In genomic region chr3:181075098-181075497, GRCh38 we compare ENCODE assay signal across 23 cellular contexts.
DNase-seq lines count a peak whose midpoint lies in the region; TF ChIP-seq lines count a peak whose summit lies in the region.
"Had no signal": no experiment of that assay in that cellular context is flagged by ENCODE, and none has a peak within 500 bp of the region (broad histone marks: within the 10 kb centered on the region; RNA-seq: fewer than 3 reads in every experiment).

No MANE protein-coding gene starts in this region.

- H4K8ac ChIP-seq in neuronal stem cell (ENCODE audit: low read depth, low read length) = no peak overlapping the region

- no peak overlapping the region for H3K14ac ChIP-seq in neuronal stem cell (ENCODE audit: low read length)

- H3K4me1 Mint-ChIP-seq in glutamatergic neuron (ENCODE audit: low read depth, unreplicated experiment) = peaks cover 6% of the 10 kb centered on the region
- H3K4me1 Mint-ChIP-seq: CD14-positive monocyte had no signal

- no peak overlapping the region for H2AK5ac ChIP-seq in neuronal stem cell (ENCODE audit: low read depth, low read length)

- H3K79me1 ChIP-seq in neuronal stem cell (ENCODE audit: low read depth, low read length) = no peaks in the 10 kb centered on the region

- no peak overlapping the region for H3K27ac ChIP-seq in SJCRH30
- no peak overlapping the region for H3K27ac ChIP-seq in neuronal stem cell (replicated peaks; ENCODE audit: low read length)
- no peak overlapping the region for H3K27ac ChIP-seq in osteoblast (ENCODE audit: low read depth, low read length)
- H3K27ac ChIP-seq: 22Rv1, RWPE1 had no signal

- H3K4ac ChIP-seq in neuronal stem cell (ENCODE audit: low read length) = no peak overlapping the region

- H2AFZ ChIP-seq in neuronal stem cell (ENCODE audit: low read length) (no peak overlapping the region), osteoblast (ENCODE audit: low read length) (no peak overlapping the region)

- peaks cover 4% of the 10 kb centered on the region for H3K27me3 Mint-ChIP-seq in glutamatergic neuron (ENCODE audit: unreplicated experiment)

- H3K4me3 Mint-ChIP-seq in glutamatergic neuron (ENCODE audit: unreplicated experiment) = no peak overlapping the region
- H3K4me3 Mint-ChIP-seq: CD14-positive monocyte had no signal

- H3K36me3 ChIP-seq in SJCRH30 = no peaks in the 10 kb centered on the region
- no peaks in the 10 kb centered on the region for H3K36me3 ChIP-seq in neuronal stem cell (replicated peaks in 1 of 2; ENCODE audit: control insufficient read depth in 2 of 2, insufficient read depth in 2 of 2, low read length in 2 of 2)
- no peaks in the 10 kb centered on the region for H3K36me3 ChIP-seq in osteoblast (ENCODE audit: insufficient read depth, low read length)

- DNase-seq in NCI-H146 (lab: John Stamatoyannopoulos, UW) (peak; percentile 30), NCI-H146 treated with DMSO at 0.1 percent for 48 hours (lab: John Stamatoyannopoulos, UW; ENCODE audit: unreplicated experiment) (no peak), SJCRH30 (peak; percentile 48 to 52), glutamatergic neuron (peak; percentile 59), neuronal stem cell (ENCODE audit: low spot score) (no peak), NCI-H526 treated with DMSO at 0.1 percent for 48 hours (lab: John Stamatoyannopoulos, UW) (no peak), osteoblast (ENCODE audit: insufficient read length, low spot score, missing footprints) (no peak), medulla oblongata (ENCODE audit: extremely low spot score) (no peak)
- DNase-seq: AML-193, DMS 273 treated with DMSO at 0.1 percent for 48 hours, DND-41, HCEC 1CT, KBM-7, NCI-H1105 treated with DMSO at 0.1 percent for 48 hours, NCI-H187, NCI-H2107, NCI-H446, NCI-H748 treated with DMSO at 0.1 percent for 48 hours, PC-3, SIG-M5 had no signal

- no peak overlapping the region for H3K9ac ChIP-seq in neuronal stem cell (ENCODE audit: low read depth, low read length, poor library complexity)

- TF ChIP-seq CTCF in glutamatergic neuron (IDR thresholded peaks at IDR 0.05; ENCODE audit: partially characterized antibody, unreplicated experiment) (no peak), osteoblast (IDR thresholded peaks at IDR 0.05; ENCODE audit: extremely low read depth, low read depth, low read length) (no peak)

- H3K23ac ChIP-seq in neuronal stem cell (ENCODE audit: low read depth, low read length, poor library complexity) = no peak overlapping the region

- H3K18ac ChIP-seq in neuronal stem cell (ENCODE audit: low read length) = peak overlapping the region; percentile 80

- H3K27ac Mint-ChIP-seq in glutamatergic neuron (ENCODE audit: unreplicated experiment) = peak overlapping the region; percentile 75
- H3K27ac Mint-ChIP-seq: CD14-positive monocyte had no signal

- no peaks in the 10 kb centered on the region for H4K20me1 ChIP-seq in osteoblast (ENCODE audit: insufficient read depth, low read length)

- H3K9me3 Mint-ChIP-seq in glutamatergic neuron (ENCODE audit: unreplicated experiment) = peaks cover 6% of the 10 kb centered on the region

- H3K9me3 ChIP-seq in SJCRH30 (replicated peaks) (no peaks in the 10 kb centered on the region), neuronal stem cell (replicated peaks in 1 of 2; ENCODE audit: control insufficient read depth in 2 of 2, insufficient read depth in 1 of 2, low read depth in 1 of 2, low read length in 2 of 2) (no peaks in the 10 kb centered on the region), osteoblast (ENCODE audit: low read depth, low read length) (no peaks in the 10 kb centered on the region)

- no peak overlapping the region for H2BK15ac ChIP-seq in neuronal stem cell (ENCODE audit: low read length)

- H3K4me3 ChIP-seq in SJCRH30 = no peak overlapping the region
- no peak overlapping the region for H3K4me3 ChIP-seq in neuronal stem cell (ENCODE audit: low read length in 2 of 2)
- no peak overlapping the region for H3K4me3 ChIP-seq in osteoblast (ENCODE audit: insufficient read depth, low read length)

- H3K36me3 Mint-ChIP-seq in glutamatergic neuron (ENCODE audit: unreplicated experiment) = peaks cover 12% of the 10 kb centered on the region
- H3K36me3 Mint-ChIP-seq: CD14-positive monocyte had no signal

- H3K4me1 ChIP-seq in SJCRH30 = no peaks in the 10 kb centered on the region
- peaks cover 0 to 8% of the 10 kb centered on the region in 2 donors for H3K4me1 ChIP-seq in neuronal stem cell (ENCODE audit: control insufficient read depth in 2 of 2, insufficient read depth in 1 of 2, low read depth in 1 of 2, low read length in 2 of 2)
- no peaks in the 10 kb centered on the region for H3K4me1 ChIP-seq in osteoblast (ENCODE audit: insufficient read depth, low read length)

- H2BK12ac ChIP-seq in neuronal stem cell (ENCODE audit: low read length) = no peak overlapping the region

- H2BK120ac ChIP-seq in neuronal stem cell (ENCODE audit: low read depth, low read length) = no peak overlapping the region

- no peak overlapping the region for H2BK5ac ChIP-seq in neuronal stem cell (ENCODE audit: low read length)

- no peak overlapping the region for H4K91ac ChIP-seq in neuronal stem cell (ENCODE audit: low read depth, low read length, poor library complexity)

- H3K4me2 ChIP-seq in neuronal stem cell (ENCODE audit: insufficient read depth, low read length, poor library complexity, severe bottlenecking) = no peak overlapping the region
- H3K4me2 ChIP-seq in osteoblast (ENCODE audit: insufficient read depth, low read length) = no peak overlapping the region

- WGBS in neuronal stem cell (ENCODE audit: extremely low coverage in 2 of 2, insufficient read length in 2 of 2, insufficient replicate concordance in 1 of 2), 2 donors = no CpG with 5 or more reads among the region's 1 CpG

- H3K79me2 ChIP-seq in osteoblast (ENCODE audit: insufficient read depth, low read length) = no peaks in the 10 kb centered on the region

- H3K27me3 ChIP-seq in SJCRH30 (no peaks in the 10 kb centered on the region), neuronal stem cell (ENCODE audit: control insufficient read depth in 3 of 3, insufficient read depth in 3 of 3, low read depth in 1 of 3, low read length in 3 of 3) (no peaks in the 10 kb centered on the region), osteoblast (ENCODE audit: insufficient read depth, low read length) (no peaks in the 10 kb centered on the region)

Comparison
In these comparisons a context has a peak if more than half of its experiments do, and no peak if none do; other contexts are left out.
1. DNase-seq: peak in NCI-H146 (single experiment), SJCRH30 (2 of 2) and glutamatergic neuron (single experiment); none in NCI-H146 treated with DMSO at 0.1 percent for 48 hours (single experiment), neuronal stem cell (single experiment), NCI-H526 treated with DMSO at 0.1 percent for 48 hours (single experiment), osteoblast (single experiment) and medulla oblongata (single experiment).